25 cellular contexts compared by ENCODE assay signal in genomic region chr2:191835100-191835499, GRCh38.
"Had no signal": no experiment of that assay in that cellular context is flagged by ENCODE, and none has a peak within 500 bp of the region (broad histone marks: within the 10 kb centered on the region; RNA-seq: fewer than 3 reads in every experiment).

No MANE protein-coding gene starts in this region.

- H3K79me2 ChIP-seq: hepatocyte, parathyroid adenoma had no signal

- ATAC-seq: left lobe of liver; lower lobe of right lung; natural killer cell; psoas muscle; stimulated activated naive B cell treated with anti-CD40 and anti-IgM and Interleukin-4, amounts not matched to agents 10 μg/mL and 1 μg/mL and 100 μg/mL, for 72 hours; stimulated activated naive CD8-positive, alpha-beta T cell treated with anti-CD3 and anti-CD28 coated beads, Interleukin-15, Interleukin-2, amounts not matched to agents 100 U/mL and 50 U/mL, for 24 hours had no signal

- H3K4me1 ChIP-seq: parathyroid adenoma, vagina had no signal

- H2AFZ ChIP-seq: hepatocyte, parathyroid adenoma had no signal

- H3K27me3 ChIP-seq: hepatocyte, right lobe of liver, stomach, testis, thyroid gland, transverse colon, upper lobe of left lung, vagina had no signal

- H3K4me3 ChIP-seq: hepatocyte, lower lobe of right lung, psoas muscle, right lobe of liver, stomach, thyroid gland, transverse colon, upper lobe of left lung, vagina had no signal

- H3K36me3 ChIP-seq: right lobe of liver, transverse colon, vagina had no signal

- H3K9ac ChIP-seq: parathyroid adenoma had no signal

- DNase-seq: islet precursor cell; kidney glomerular epithelial cell; left cardiac atrium; lower lobe of right lung; mesendoderm; naive B cell; natural killer cell; nephron progenitor cell; psoas muscle; right lobe of liver; stimulated activated CD4-positive, alpha-beta T cell treated with anti-CD3 and anti-CD28 coated beads, Interleukin-12 subunit alpha, Interleukin-12 subunit beta, amount 100 ng/mL, for 4 hours; stimulated activated CD4-positive, alpha-beta T cell treated with anti-CD3 and anti-CD28 coated beads, Interleukin-15, amount 100 ng/mL, for 24 hours; stimulated activated CD4-positive, alpha-beta T cell treated with anti-CD3 and anti-CD28 coated beads, Interleukin-2, amount 100 ng/mL, for 24 hours; stimulated activated CD4-positive, alpha-beta T cell treated with anti-CD3 and anti-CD28 coated beads, Interleukin-4, amount 100 ng/mL, for 1 hour; stimulated activated naive B cell treated with anti-CD40 and anti-IgM and Interleukin-4, amounts not matched to agents 10 μg/mL and 1 μg/mL and 100 μg/mL, for 72 hours; stimulated activated naive CD8-positive, alpha-beta T cell treated with anti-CD3 and anti-CD28 coated beads, Interleukin-15, Interleukin-2, amounts not matched to agents 100 U/mL and 50 U/mL, for 24 hours; stomach; testis; thyroid gland; transverse colon had no signal

- H3K4me2 ChIP-seq: hepatocyte had no signal

- H3K27ac ChIP-seq: hepatocyte, lower lobe of right lung, parathyroid adenoma, psoas muscle, right lobe of liver, stomach, testis, thyroid gland, transverse colon, upper lobe of left lung, vagina had no signal

- H3K9me3 ChIP-seq: lower lobe of right lung, psoas muscle, right lobe of liver, stomach, testis, thyroid gland, transverse colon, upper lobe of left lung, vagina had no signal
